9 cellular contexts compared by ENCODE assay signal in genomic region chr12:109053382-109054123, GRCh38. TPM values are rescaled to one million over a fixed set of nuclear protein-coding genes. Genes with fewer than 3 reads are reported as not detected.
DNase-seq lines count a peak whose midpoint lies in the region; ATAC-seq and TF ChIP-seq lines count a peak whose summit lies in the region.
"Had no signal": no experiment of that assay in that cellular context is flagged by ENCODE, and none has a peak within 500 bp of the region (broad histone marks: within the 10 kb centered on the region; RNA-seq: fewer than 3 reads in every experiment).

No MANE protein-coding gene starts in this region.

- H3K27ac ChIP-seq in DOHH2 (ENCODE audit: low read depth, low read length), result peak overlapping the region; percentile 49
- H3K27ac ChIP-seq in OCI-LY3 (ENCODE audit: low read length), result peak overlapping the region; percentile 61
- H3K27ac ChIP-seq in foreskin keratinocyte, result no peak overlapping the region

- POLR2A ChIA-PET in MCF 10A (lab: Yijun Ruan, JAX), result interaction anchor here (0.8 kb wide), 1 partner anchor 10 kb away, joined by 3 read pairs; no protein-coding TSS in a partner anchor

- peaks cover 23% of the 10 kb centered on the region for H3K36me3 Mint-ChIP-seq in MCF 10A (ENCODE audit: insufficient read depth, unreplicated experiment)

- peaks cover 10% of the 10 kb centered on the region; the same call in 1 of the 2 replicates for H3F3A ChIP-seq in DOHH2 (ENCODE audit: control insufficient read depth, insufficient read depth)

- H3K27ac Mint-ChIP-seq in MCF 10A (ENCODE audit: low read depth, unreplicated experiment), result peak overlapping the region; percentile 90
- peak overlapping the region; percentile 96 to 97 for H3K27ac Mint-ChIP-seq in stimulated activated naive CD8-positive, alpha-beta T cell treated with anti-CD3 and anti-CD28 coated beads, Interleukin-15, amount 100 ng/mL, for 72 hours

- no peaks in the 10 kb centered on the region for H3K9me3 Mint-ChIP-seq in MCF 10A (ENCODE audit: unreplicated experiment)
- H3K9me3 Mint-ChIP-seq in stimulated activated naive CD8-positive, alpha-beta T cell treated with anti-CD3 and anti-CD28 coated beads, Interleukin-15, amount 100 ng/mL, for 72 hours, result no peaks in the 10 kb centered on the region

- intact Hi-C loops in MCF 10A (cut with micrococcal nuclease), result no loop called here

- H3K4me1 ChIP-seq in DOHH2 (ENCODE audit: control insufficient read depth, low read length), result peaks cover 39% of the 10 kb centered on the region
- peaks cover 4% of the 10 kb centered on the region; the same call in 1 of the 2 replicates for H3K4me1 ChIP-seq in OCI-LY3 (ENCODE audit: low read length)
- H3K4me1 ChIP-seq in foreskin keratinocyte, result peaks cover 4% of the 10 kb centered on the region

- H3K4me3 ChIP-seq in DOHH2 (ENCODE audit: low read length) (peak overlapping the region; percentile 84), OCI-LY3 (ENCODE audit: low read length) (peak overlapping the region; percentile 93)

- H3K27me3 Mint-ChIP-seq in MCF 10A (ENCODE audit: insufficient read depth, unreplicated experiment), result no peaks in the 10 kb centered on the region
- no peaks in the 10 kb centered on the region for H3K27me3 Mint-ChIP-seq in stimulated activated naive CD8-positive, alpha-beta T cell treated with anti-CD3 and anti-CD28 coated beads, Interleukin-15, amount 100 ng/mL, for 72 hours

- TF ChIP-seq CTCF in DOHH2 (IDR thresholded peaks at IDR 0.05; ENCODE audit: low read depth, low read length, poor library complexity, severe bottlenecking) (no peak), OCI-LY3 (IDR thresholded peaks at IDR 0.05; ENCODE audit: low read depth, low read length) (no peak), MCF 10A (IDR thresholded peaks at IDR 0.05; ENCODE audit: unreplicated experiment) (no peak), foreskin keratinocyte (conservative IDR thresholded peaks at IDR 0.05) (no peak)

- H3K27me3 ChIP-seq in DOHH2 (ENCODE audit: control insufficient read depth, low read length), result no peaks in the 10 kb centered on the region
- no peaks in the 10 kb centered on the region for H3K27me3 ChIP-seq in OCI-LY3 (ENCODE audit: low read depth, low read length)
- no peaks in the 10 kb centered on the region for H3K27me3 ChIP-seq in foreskin keratinocyte

- H3K79me2 ChIP-seq in DOHH2 (ENCODE audit: control insufficient read depth, low read length) (peaks cover 33% of the 10 kb centered on the region), OCI-LY3 (ENCODE audit: low read length) (peaks cover 12% of the 10 kb centered on the region; the same call in 1 of the 2 replicates)

- peak; percentile 46 for ATAC-seq in GM21825 (IDR thresholded peaks at IDR 0.05; ENCODE audit: unreplicated experiment)
- peak; percentile 78 for ATAC-seq in stimulated activated naive CD8-positive, alpha-beta T cell treated with anti-CD3 and anti-CD28 coated beads, Interleukin-15, amount 100 ng/mL, for 72 hours
- ATAC-seq in foreskin keratinocyte, result no peak

- peak overlapping the region; percentile 50 for H2AFZ ChIP-seq in OCI-LY3 (ENCODE audit: low read depth, low read length)

- H3K4me3 Mint-ChIP-seq in MCF 10A (ENCODE audit: unreplicated experiment), result peak overlapping the region; percentile 86
- H3K4me3 Mint-ChIP-seq in stimulated activated naive CD8-positive, alpha-beta T cell treated with anti-CD3 and anti-CD28 coated beads, Interleukin-15, amount 100 ng/mL, for 72 hours, result peak overlapping the region; percentile 93 to 97

- H3K36me3 ChIP-seq in DOHH2 (ENCODE audit: control insufficient read depth, low read length) (peaks cover 23% of the 10 kb centered on the region), OCI-LY3 (replicated peaks; ENCODE audit: low read depth, low read length) (no peaks in the 10 kb centered on the region)

- no peaks in the 10 kb centered on the region for H3K9me2 ChIP-seq in DOHH2 (replicated peaks; ENCODE audit: control insufficient read depth, low read length)

- H3K9ac ChIP-seq in OCI-LY3 (ENCODE audit: low read length), result peak overlapping the region; percentile 75

- CTCF ChIA-PET in MCF 10A (lab: Yijun Ruan, JAX), result interaction anchor here (0.6 to 1.3 kb wide), 3 partner anchors 8 to 421 kb away, joined by 3 to 5 read pairs (median 3); no protein-coding TSS in a partner anchor

- peak overlapping the region; percentile 71 for H3K4me2 ChIP-seq in DOHH2 (ENCODE audit: low read length)
- peak overlapping the region; percentile 95 for H3K4me2 ChIP-seq in OCI-LY3 (ENCODE audit: low read length)

- DNase-seq in MCF 10A (ENCODE audit: unreplicated experiment) (peak; percentile 0), lung microvascular endothelial cell (ENCODE audit: low read depth in 2 of 2) (peak; percentile 10 to 28), GM19240 (ENCODE audit: insufficient read length, low spot score) (no peak), foreskin keratinocyte (no peak)
- peak; percentile 21 to 32 for DNase-seq in stimulated activated naive CD8-positive, alpha-beta T cell treated with anti-CD3 and anti-CD28 coated beads, Interleukin-15, amount 100 ng/mL, for 72 hours

- H3K9me3 ChIP-seq in DOHH2 (ENCODE audit: control insufficient read depth, insufficient read depth, low read length), result no peaks in the 10 kb centered on the region
- no peaks in the 10 kb centered on the region for H3K9me3 ChIP-seq in OCI-LY3 (ENCODE audit: insufficient read depth, low read length)

- H4K20me1 ChIP-seq in DOHH2 (ENCODE audit: control insufficient read depth, insufficient read depth, low read depth, low read length), result no peaks in the 10 kb centered on the region
- no peaks in the 10 kb centered on the region for H4K20me1 ChIP-seq in OCI-LY3 (ENCODE audit: insufficient read depth, low read length)

- TSS peak; percentile 32 for BruUV-seq in MCF 10A (replicated peaks; lab: Mats Ljungman, UMichigan)

- H3K4me1 Mint-ChIP-seq in MCF 10A (ENCODE audit: insufficient read depth, unreplicated experiment), result peaks cover 6% of the 10 kb centered on the region
- H3K4me1 Mint-ChIP-seq in stimulated activated naive CD8-positive, alpha-beta T cell treated with anti-CD3 and anti-CD28 coated beads, Interleukin-15, amount 100 ng/mL, for 72 hours, result peaks cover 12% of the 10 kb centered on the region

RNA-seq across cellular contexts. Expression of gene USP30, which starts 1.2 kb away (rescaled TPM):
- total RNA-seq in MCF 10A (2022) (4.0 and 7.0 TPM in 2 replicates), lung microvascular endothelial cell (4.8 and 5.7 TPM in 2 replicates), foreskin keratinocyte (3.5 and 4.6 TPM in 2 replicates)
- 4.1 and 4.2 TPM in 2 replicates for polyA plus RNA-seq in foreskin keratinocyte

RNA-seq across cellular contexts. Expression of gene SVOP, which starts 32.7 kb away (rescaled TPM):
- total RNA-seq in MCF 10A (2022) (not detected in 2 replicates), lung microvascular endothelial cell (not detected in 2 replicates), foreskin keratinocyte (not detected in 2 replicates)
- not detected in 2 replicates for polyA plus RNA-seq in foreskin keratinocyte
- total RNA-seq: subcutaneous adipose tissue had no signal

RNA-seq across cellular contexts. Expression of gene ALKBH2, which starts 39.7 kb away (rescaled TPM):
- total RNA-seq in MCF 10A (2022) (38.9 and 48.9 TPM in 2 replicates), lung microvascular endothelial cell (5.4 and 5.9 TPM in 2 replicates), foreskin keratinocyte (32.4 and 34.2 TPM in 2 replicates)
- polyA plus RNA-seq in foreskin keratinocyte, result 39.1 and 40.1 TPM in 2 replicates

RNA-seq across cellular contexts. Expression of gene UNG, which starts 43.8 kb away (rescaled TPM):
- 10.7 and 13.8 TPM in 2 replicates for total RNA-seq in MCF 10A (2022)
- total RNA-seq in lung microvascular endothelial cell, result 17.7 and 22.0 TPM in 2 replicates
- 53.1 and 54.8 TPM in 2 replicates for total RNA-seq in foreskin keratinocyte
- polyA plus RNA-seq in foreskin keratinocyte, result 45.3 and 52.3 TPM in 2 replicates

Comparison
In these comparisons a context has a peak if more than half of its experiments do, and no peak if none do; other contexts are left out.
1. DNase-seq: peak in MCF 10A (single experiment), lung microvascular endothelial cell (2 of 2) and stimulated activated naive CD8-positive, alpha-beta T cell treated with anti-CD3 and anti-CD28 coated beads, Interleukin-15, amount 100 ng/mL, for 72 hours (2 of 2); none in GM19240 (single experiment) and foreskin keratinocyte (0 of 2).